ENCODE assay signal across 8 cellular contexts in genomic region chr4:107930821-107931774, GRCh38. TPM values are rescaled to one million over a fixed set of nuclear protein-coding genes. Genes with fewer than 3 reads are reported as not detected.
DNase-seq lines count a peak whose midpoint lies in the region; ATAC-seq, FAIRE-seq and TF ChIP-seq lines count a peak whose summit lies in the region.

TSS of gene CYP2U1 (plus strand) at chr4:107931549. CDS start at chr4:107931644, 95 bp downstream.

- peak within 1 kb of the TSS; percentile 80 for H3K4me3 ChIP-seq in Loucy (ENCODE audit: low read length, poor library complexity, severe bottlenecking)
- H3K4me3 ChIP-seq in adipocyte (ENCODE audit: low read length) = peak within 1 kb of the TSS; percentile 86
- H3K4me3 ChIP-seq in heart right ventricle = peak within 1 kb of the TSS; percentile 63 to 95 (median 84)
- peak within 1 kb of the TSS; percentile 66 to 92 (median 68) for H3K4me3 ChIP-seq in upper lobe of left lung

- H3K9me3 ChIP-seq in Loucy (ENCODE audit: insufficient read depth, low read depth, low read length) (no peaks in the 10 kb centered on the region), adipocyte (ENCODE audit: control insufficient read depth, low read length) (no peaks in the 10 kb centered on the region), heart right ventricle (no peaks in the 10 kb centered on the region), upper lobe of left lung (no peaks in the 10 kb centered on the region)

- peaks cover 8% of the 10 kb centered on the region for H3K4me1 Mint-ChIP-seq in progenitor cell of endocrine pancreas (ENCODE audit: low read depth)

- no peak; the same call in 1 of the 2 replicates for TF ChIP-seq CTCF in Loucy (conservative IDR thresholded peaks at IDR 0.05; ENCODE audit: low read length)
- TF ChIP-seq CTCF in heart right ventricle (IDR thresholded peaks at IDR 0.05) = peak in 5 of 9 donors; percentile 5 to 45 (median 37)
- TF ChIP-seq CTCF in progenitor cell of endocrine pancreas (IDR thresholded peaks at IDR 0.05; ENCODE audit: unreplicated experiment) = no peak
- peak in 5 of 6 experiments; percentile 40 to 63 (median 54) for TF ChIP-seq CTCF in upper lobe of left lung (IDR thresholded peaks at IDR 0.05)

- H3K27ac ChIP-seq in heart right ventricle = peak within 1 kb of the TSS; percentile 14 to 90 (median 85)
- peak within 1 kb of the TSS; percentile 73 to 85 (median 78) for H3K27ac ChIP-seq in upper lobe of left lung

- TF ChIP-seq POLR2A in H54 (IDR thresholded peaks at IDR 0.05; ENCODE audit: low read depth, low read length) (peak; percentile 69), upper lobe of left lung (IDR thresholded peaks at IDR 0.05) (peak in 3 of 4 donors; percentile 49 to 73 (median 53))

- TF ChIP-seq EP300 in upper lobe of left lung (IDR thresholded peaks at IDR 0.05) = no peak

- H3K4me1 ChIP-seq in Loucy (ENCODE audit: insufficient read depth, low read length, poor library complexity, severe bottlenecking) = peaks cover 16% of the 10 kb centered on the region
- peaks cover 13% of the 10 kb centered on the region for H3K4me1 ChIP-seq in adipocyte (ENCODE audit: control insufficient read depth, insufficient read depth, low read length)
- peaks cover 4 to 37% (median 15%) of the 10 kb centered on the region in 9 donors for H3K4me1 ChIP-seq in heart right ventricle
- peaks cover 14 to 22% (median 15%) of the 10 kb centered on the region in 4 donors for H3K4me1 ChIP-seq in upper lobe of left lung

- peak; percentile 97 to 99 (median 98) for ATAC-seq in heart right ventricle
- ATAC-seq in upper lobe of left lung (ENCODE audit: low FRiP score in 2 of 2) = peak; percentile 96 to 98

- 1% methylated on average over 78 of the region's 78 CpGs for WGBS in heart right ventricle, 2 donors
- 6 to 9% methylated on average over 29 to 40 of the region's 78 CpGs for WGBS in upper lobe of left lung, 2 donors

- H3K9me3 Mint-ChIP-seq in progenitor cell of endocrine pancreas (ENCODE audit: low read depth) = no peaks in the 10 kb centered on the region

- H4K20me1 ChIP-seq in Loucy (ENCODE audit: insufficient read depth, low read length, poor library complexity, severe bottlenecking) = no peaks in the 10 kb centered on the region

- peak; percentile 36 for FAIRE-seq in H54 (lab: Jason Lieb, UNC)

- H3K9ac ChIP-seq in Loucy (ENCODE audit: low read depth, low read length, poor library complexity, severe bottlenecking) = peak within 1 kb of the TSS; percentile 55
- peak within 1 kb of the TSS; percentile 82 for H3K9ac ChIP-seq in adipocyte (ENCODE audit: low read length)

- no peaks in the 10 kb centered on the region for H3K9me2 ChIP-seq in Loucy (replicated peaks; ENCODE audit: low read depth, low read length)

- DNase-seq in GM04503 (ENCODE audit: low read depth) = peak; percentile 37
- peak; percentile 65 for DNase-seq in H54 (ENCODE audit: insufficient read length, low spot score)
- peak; percentile 21 to 70 for DNase-seq in SW 1271 (lab: John Stamatoyannopoulos, UW)
- DNase-seq in adipocyte (ENCODE audit: low read depth) = peak; percentile 93
- peak; percentile 88 to 92 for DNase-seq in heart right ventricle
- peak; percentile 66 for DNase-seq in progenitor cell of endocrine pancreas (ENCODE audit: low spot score, unreplicated experiment)
- DNase-seq in upper lobe of left lung = peak; percentile 92 to 97

- H3F3A ChIP-seq in Loucy (ENCODE audit: low read depth) = peaks cover 3% of the 10 kb centered on the region; the same call in 1 of the 2 replicates

- peak within 1 kb of the TSS; percentile 94 for H2AFZ ChIP-seq in Loucy (ENCODE audit: low read length)

- peaks cover 2% of the 10 kb centered on the region for H3K36me3 Mint-ChIP-seq in progenitor cell of endocrine pancreas (ENCODE audit: insufficient read depth)

- H3K27me3 Mint-ChIP-seq in progenitor cell of endocrine pancreas = peaks cover 51% of the 10 kb centered on the region

- H3K36me3 ChIP-seq in Loucy (ENCODE audit: insufficient read depth, low read length) = no peaks in the 10 kb centered on the region
- peaks cover 3% of the 10 kb centered on the region for H3K36me3 ChIP-seq in adipocyte (ENCODE audit: control insufficient read depth, insufficient read depth, low read length, severe bottlenecking)
- H3K36me3 ChIP-seq in heart right ventricle = peaks cover 0 to 8% (median 0%) of the 10 kb centered on the region in 9 donors
- no peaks in the 10 kb centered on the region for H3K36me3 ChIP-seq in upper lobe of left lung

- peak within 1 kb of the TSS; percentile 81 for H3K4me3 Mint-ChIP-seq in progenitor cell of endocrine pancreas (ENCODE audit: low read depth)

- peak within 1 kb of the TSS; percentile 87 for H3K27ac Mint-ChIP-seq in progenitor cell of endocrine pancreas

- intact Hi-C loops in heart right ventricle (cut with DNase I) = loop anchor here in 4 of 10 donors (5.0 to 10.0 kb wide), 3 partner anchors 56 to 86 kb away; partner anchors contain the start of gene HADH (in 3 of the 4)

- H3K4me2 ChIP-seq in Loucy (ENCODE audit: low read depth, low read length, poor library complexity, severe bottlenecking) = peak within 1 kb of the TSS; percentile 78

- no peaks in the 10 kb centered on the region for H3K79me2 ChIP-seq in Loucy (ENCODE audit: insufficient read depth, low read length)

- H3K27me3 ChIP-seq in Loucy (ENCODE audit: insufficient read depth, low read length, poor library complexity, severe bottlenecking) (no peaks in the 10 kb centered on the region), adipocyte (replicated peaks; ENCODE audit: control insufficient read depth, insufficient read depth, low read length) (no peaks in the 10 kb centered on the region), heart right ventricle (peaks cover 0 to 3% (median 0%) of the 10 kb centered on the region in 7 donors), upper lobe of left lung (no peaks in the 10 kb centered on the region)

RNA-seq across cellular contexts. Expression of gene CYP2U1, which starts in this region (rescaled TPM):
- total RNA-seq in heart right ventricle = 10 to 100 TPM in 1 of 10 donors, 1 to 10 TPM in 9; 5.6 to 10.2 (median 6.7) TPM
- 1 to 10 TPM; 3.2 to 5.8 TPM for polyA plus RNA-seq in heart right ventricle
- 5.2 and 6.1 TPM in 2 replicates for total RNA-seq in progenitor cell of endocrine pancreas
- total RNA-seq in upper lobe of left lung = 1 to 10 TPM; 3.1 to 8.3 (median 6.1) TPM

Comparison
In these comparisons a context has a peak if more than half of its experiments do, and no peak if none do; other contexts are left out.
1. Peak in every context shown above with its lines: DNase-seq, ATAC-seq, H3K4me3 ChIP-seq and H3K27ac ChIP-seq.
2. DNase-seq: peak in every context shown above with its lines; median percentile 94 in upper lobe of left lung; 93 in adipocyte; 90 in heart right ventricle; 66 in progenitor cell of endocrine pancreas; 65 in H54; 46 in SW 1271; 37 in GM04503.
3. CTCF ChIP-seq: peak in heart right ventricle (5 of 9) and upper lobe of left lung (5 of 6); none in Loucy (single experiment) and progenitor cell of endocrine pancreas (single experiment).